Comparison of ENCODE assay signal across 3 cellular contexts in the genomic region with DNA sequence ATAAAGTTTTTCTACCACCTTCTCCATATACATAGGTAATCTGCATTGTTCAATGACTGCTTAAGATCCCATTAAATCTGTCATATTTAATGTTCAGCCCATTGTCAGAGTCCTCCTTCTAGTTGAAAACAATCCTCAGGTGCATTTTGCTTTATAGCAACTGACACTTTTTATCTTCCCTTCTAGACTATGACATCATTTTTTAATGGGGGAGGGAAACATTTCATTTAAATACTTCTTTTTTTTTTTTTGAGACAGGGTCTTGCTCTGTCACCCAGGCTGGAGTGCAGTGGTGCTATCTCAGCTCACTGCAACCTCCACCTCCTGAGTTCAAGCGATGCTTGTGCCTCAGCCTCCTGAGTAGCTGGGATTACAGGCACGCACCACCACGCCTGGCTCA.
TF ChIP-seq lines count a peak whose summit lies in the region.
"Not testable (repeated sequence)": the region's sequence is repeated elsewhere in the genome, so short reads cannot be mapped to it uniquely, and the experiment has no call there.

No MANE protein-coding gene starts in this region.

TF ChIP-seq in HEK293, 187 proteins besides CTCF, POLR2A, EP300 and RAD21:
- TF ChIP-seq SCRT2 (tag by site-specific recombination; IDR thresholded peaks at IDR 0.05): peak; percentile 31; the same call in 1 of the 2 replicates
- TF ChIP-seq, protein P1, sequence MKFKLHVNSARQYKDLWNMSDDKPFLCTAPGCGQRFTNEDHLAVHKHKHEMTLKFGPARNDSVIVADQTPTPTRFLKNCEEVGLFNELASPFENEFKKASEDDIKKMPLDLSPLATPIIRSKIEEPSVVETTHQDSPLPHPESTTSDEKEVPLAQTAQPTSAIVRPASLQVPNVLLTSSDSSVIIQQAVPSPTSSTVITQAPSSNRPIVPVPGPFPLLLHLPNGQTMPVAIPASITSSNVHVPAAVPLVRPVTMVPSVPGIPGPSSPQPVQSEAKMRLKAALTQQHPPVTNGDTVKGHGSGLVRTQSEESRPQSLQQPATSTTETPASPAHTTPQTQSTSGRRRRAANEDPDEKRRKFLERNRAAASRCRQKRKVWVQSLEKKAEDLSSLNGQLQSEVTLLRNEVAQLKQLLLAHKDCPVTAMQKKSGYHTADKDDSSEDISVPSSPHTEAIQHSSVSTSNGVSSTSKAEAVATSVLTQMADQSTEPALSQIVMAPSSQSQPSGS (tag by site-specific recombination; IDR thresholded peaks at IDR 0.05; ENCODE audit: low read depth): peak; percentile 86
- peak; percentile 47; the same call in 1 of the 2 replicates for TF ChIP-seq ZNF629 (tag by site-specific recombination; IDR thresholded peaks at IDR 0.05)

TF ChIP-seq in GM12878, 131 proteins besides CTCF, POLR2A, EP300 and RAD21:
- peak; percentile 36; the same call in 1 of the 2 replicates for TF ChIP-seq ATF7 (IDR thresholded peaks at IDR 0.05; ENCODE audit: low read depth)

TF ChIP-seq in HepG2, 621 proteins besides CTCF, POLR2A, EP300 and RAD21:
- TF ChIP-seq ATF7 (IDR thresholded peaks at IDR 0.05): peak; percentile 92
- not testable (repeated sequence) for TF ChIP-seq ATF7 (CRISPR knock-in tag; IDR thresholded peaks at IDR 0.05)
